ENCODE assay signal across 8 cellular contexts in the genomic region with DNA sequence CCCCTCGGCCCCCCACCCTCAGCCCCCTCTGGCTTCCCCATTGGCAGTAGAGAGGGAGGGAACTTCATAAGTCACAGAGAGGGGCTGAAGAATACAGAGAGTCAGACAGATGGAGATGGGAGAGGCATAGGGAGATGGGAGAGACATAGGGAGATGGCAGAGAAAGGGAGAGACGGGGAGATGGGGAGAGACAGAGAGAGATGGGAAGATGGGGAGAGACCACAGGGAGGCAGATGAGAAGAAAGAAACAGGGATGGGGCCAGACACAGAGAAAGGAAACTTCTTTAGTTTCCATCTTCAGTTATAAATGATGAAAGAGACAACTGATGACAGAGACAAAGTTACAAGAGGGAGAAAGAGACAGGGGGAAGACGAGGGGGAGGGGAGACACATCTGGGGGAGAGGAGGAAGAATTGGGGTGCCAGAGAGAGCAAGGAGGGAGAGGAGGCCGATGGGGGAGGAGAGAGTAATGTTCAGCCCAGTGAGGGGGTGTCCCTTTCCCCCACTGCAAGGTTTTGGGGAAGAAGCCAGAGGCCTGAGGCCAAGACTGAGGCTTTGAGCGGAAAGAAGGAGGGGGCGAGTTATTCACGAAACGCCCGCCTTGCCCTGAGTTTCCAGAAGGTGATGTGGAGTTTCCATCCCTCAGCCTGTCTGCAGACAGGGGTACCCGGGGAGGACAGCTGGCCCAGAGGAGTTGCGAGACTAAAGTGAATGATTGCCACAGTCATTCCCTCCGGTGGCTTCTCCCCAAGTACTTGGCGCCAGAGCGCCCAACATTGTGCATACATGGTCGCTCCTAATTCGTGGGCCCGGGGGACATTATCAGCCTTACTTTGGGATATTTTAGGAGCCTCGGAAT. TPM values are rescaled to one million over a fixed set of nuclear protein-coding genes. Genes with fewer than 3 reads are reported as not detected.
A peak's percentile ranks its signal among the peaks of the same experiment; 100 is the strongest.
DNase-seq lines count a peak whose midpoint lies in the region; ATAC-seq and TF ChIP-seq lines count a peak whose summit lies in the region.

No MANE protein-coding gene starts in this region.

- H3K9me2 ChIP-seq in GM23338 (ENCODE audit: insufficient read depth) = no peaks in the 10 kb centered on the region
- no peaks in the 10 kb centered on the region for H3K9me2 ChIP-seq in OCI-LY7 (ENCODE audit: insufficient read depth, low read length)

- H3K4me1 ChIP-seq in ACC112 (ENCODE audit: control insufficient read depth, insufficient read depth, low read length, unreplicated experiment) = peaks cover 11% of the 10 kb centered on the region
- H3K4me1 ChIP-seq in GM23338 (ENCODE audit: insufficient read depth) = peaks cover 7% of the 10 kb centered on the region; the same call in 1 of the 2 replicates
- peaks cover 62% of the 10 kb centered on the region for H3K4me1 ChIP-seq in OCI-LY7 (ENCODE audit: insufficient read depth, low read length, poor library complexity, severe bottlenecking)
- peaks cover 12% of the 10 kb centered on the region for H3K4me1 ChIP-seq in neuron (ENCODE audit: insufficient read depth, low read length)
- peaks cover 15 to 32% (median 22%) of the 10 kb centered on the region in 4 donors for H3K4me1 ChIP-seq in upper lobe of left lung

- H3K4me3 ChIP-seq in ACC112 (ENCODE audit: low read depth, low read length) (peak overlapping the region; percentile 36; the same call in 1 of the 2 replicates), GM23338 (no peak overlapping the region), OCI-LY7 (ENCODE audit: low read depth, low read length, poor library complexity, severe bottlenecking) (peak overlapping the region; percentile 99), neuron (ENCODE audit: low read length) (peak overlapping the region; percentile 84), upper lobe of left lung (peak overlapping the region in 3 of 4 donors; percentile 68 to 80 (median 75))

- H2AFZ ChIP-seq in ACC112 (ENCODE audit: low read length, unreplicated experiment) (no peak overlapping the region), GM23338 (peak overlapping the region; percentile 77; the same call in 1 of the 2 replicates), OCI-LY7 (ENCODE audit: low read length) (peak overlapping the region; percentile 85; the same call in 1 of the 2 replicates), neuron (ENCODE audit: low read depth, low read length) (peak overlapping the region; percentile 31)

- H3K4me2 ChIP-seq in GM23338 (no peak overlapping the region), OCI-LY7 (ENCODE audit: low read length) (peak overlapping the region; percentile 73)

- H3F3A ChIP-seq in GM23338 (replicated peaks; ENCODE audit: low read depth) = peaks cover 26% of the 10 kb centered on the region; the same call in 1 of the 2 replicates

- no peak for TF ChIP-seq POLR2A in upper lobe of left lung (IDR thresholded peaks at IDR 0.05)

- H3K9me3 ChIP-seq in OCI-LY7 (ENCODE audit: low read length) = no peaks in the 10 kb centered on the region
- no peaks in the 10 kb centered on the region for H3K9me3 ChIP-seq in neuron (ENCODE audit: low read length)
- no peaks in the 10 kb centered on the region for H3K9me3 ChIP-seq in upper lobe of left lung

- TF ChIP-seq EP300 in upper lobe of left lung (IDR thresholded peaks at IDR 0.05) = no peak

- H3K9me3 Mint-ChIP-seq in GM23338 = no peaks in the 10 kb centered on the region

- H3K4me3 Mint-ChIP-seq in GM23338 = peak overlapping the region; percentile 96

- no peak for DNase-seq in GM23338 (ENCODE audit: low spot score)
- peak; percentile 49 for DNase-seq in OCI-LY7 (ENCODE audit: low spot score)
- no peak for DNase-seq in upper lobe of left lung
- no peak for DNase-seq in iPS-NIHi11 (ENCODE audit: low spot score)
- DNase-seq in central memory CD4-positive, alpha-beta T cell = no peak

- ATAC-seq in GM23338 (no peak), upper lobe of left lung (ENCODE audit: low FRiP score in 2 of 2) (no peak)

- TF ChIP-seq CTCF in GM23338 (conservative IDR thresholded peaks at IDR 0.05; ENCODE audit: low read depth in 2 of 2) (no peak), OCI-LY7 (conservative IDR thresholded peaks at IDR 0.05; ENCODE audit: low read length) (no peak), upper lobe of left lung (IDR thresholded peaks at IDR 0.05) (no peak)

- intact Hi-C loops in OCI-LY7 (cut with micrococcal nuclease; ENCODE audit: unreplicated experiment) = loop anchor here (10.0 kb wide), 2 partner anchors 129 to 299 kb away; a partner anchor contains a TSS

- 43 to 45% methylated on average over 18 of the region's 18 CpGs for WGBS in upper lobe of left lung, 2 donors

- peak overlapping the region; percentile 74; the same call in 1 of the 2 replicates for H3K27ac Mint-ChIP-seq in GM23338

- H3K36me3 ChIP-seq in ACC112 (ENCODE audit: insufficient read depth, low read length) = no peaks in the 10 kb centered on the region; the same call in 1 of the 2 replicates
- peaks cover 25% of the 10 kb centered on the region for H3K36me3 ChIP-seq in GM23338 (ENCODE audit: insufficient read depth)
- peaks cover 40% of the 10 kb centered on the region for H3K36me3 ChIP-seq in OCI-LY7 (ENCODE audit: insufficient read depth, low read length)
- H3K36me3 ChIP-seq in neuron (ENCODE audit: insufficient read depth, low read length) = peaks cover 26% of the 10 kb centered on the region
- H3K36me3 ChIP-seq in upper lobe of left lung = peaks cover 13 to 33% (median 30%) of the 10 kb centered on the region in 4 donors

- CTCF ChIA-PET in OCI-LY7 (lab: Charles Lee; ENCODE audit: unreplicated experiment) = no interaction called here

- POLR2A ChIA-PET in OCI-LY7 (lab: Charles Lee) = interaction anchor here (2.1 kb wide), 1 partner anchor 9 kb away, joined by 9 read pairs; no protein-coding TSS in a partner anchor

- H4K20me1 ChIP-seq in GM23338 (replicated peaks; ENCODE audit: insufficient read depth) (0 out of 2 replicates have a peak, but pooled peaks cover 7% of the 10 kb centered on the region), OCI-LY7 (ENCODE audit: insufficient read depth, low read length) (no peaks in the 10 kb centered on the region)

- H3K27me3 ChIP-seq in ACC112 (ENCODE audit: insufficient read depth, low read length) (no peaks in the 10 kb centered on the region), GM23338 (ENCODE audit: insufficient read depth) (no peaks in the 10 kb centered on the region), neuron (ENCODE audit: insufficient read depth, low read length) (no peaks in the 10 kb centered on the region), upper lobe of left lung (no peaks in the 10 kb centered on the region)

- H3K27me3 Mint-ChIP-seq in GM23338 (ENCODE audit: insufficient read depth, low read depth, poor library complexity) = peaks cover 17% of the 10 kb centered on the region

- peaks cover 40% of the 10 kb centered on the region for H3K36me3 Mint-ChIP-seq in GM23338 (ENCODE audit: low read depth)

- H3K79me2 ChIP-seq in ACC112 (ENCODE audit: control insufficient read depth, insufficient read depth, low read length, unreplicated experiment) (peaks cover 28% of the 10 kb centered on the region), GM23338 (replicated peaks; ENCODE audit: insufficient read depth) (peaks cover 24% of the 10 kb centered on the region), OCI-LY7 (ENCODE audit: insufficient read depth, low read depth, low read length) (peaks cover 32% of the 10 kb centered on the region)

- no peak overlapping the region for H3K27ac ChIP-seq in ACC112 (ENCODE audit: low read depth, low read length)
- H3K27ac ChIP-seq in GM23338 (ENCODE audit: low read depth) = no peak overlapping the region
- peak overlapping the region; percentile 84 for H3K27ac ChIP-seq in OCI-LY7 (ENCODE audit: low read depth, low read length, poor library complexity, severe bottlenecking)
- peak overlapping the region; percentile 15 for H3K27ac ChIP-seq in angular gyrus (ENCODE audit: low read depth, low read length)
- peak overlapping the region; percentile 63 to 79 (median 72) for H3K27ac ChIP-seq in upper lobe of left lung

- peaks cover 7% of the 10 kb centered on the region for H3K4me1 Mint-ChIP-seq in GM23338

- BruUV-seq in OCI-LY7 (replicated peaks; lab: Mats Ljungman, UMichigan) = no TSS peak

TF ChIP-seq in GM23338, 12 proteins besides CTCF, POLR2A, EP300 and RAD21 (continues in another document):
- TF ChIP-seq EZH2 (IDR thresholded peaks at IDR 0.05; ENCODE audit: low read depth, unreplicated experiment) = no peak

RNA-seq across cellular contexts. Expression of a gene that starts 0.7 kb away (rescaled TPM):
- total RNA-seq in GM23338 (2014; rRNA removed; shearing (Covaris generic)) = 56.5 and 71.8 TPM in 2 replicates
- 76.9 and 81.9 TPM in 2 replicates for polyA plus RNA-seq in GM23338 (2016; fragmentation: Nextera tagmentation; extraction: Ambion mirVana)
- total RNA-seq in OCI-LY7 (2014; rRNA removed; shearing (Covaris generic)) = 77.1 and 85.8 TPM in 2 replicates
- 88.3 and 116 TPM in 2 replicates for total RNA-seq in OCI-LY7 (2022)
- total RNA-seq in upper lobe of left lung = 10 to 100 TPM; 18.3 to 46.8 (median 37.8) TPM

RNA-seq across cellular contexts. Expression of a gene that starts 3.0 kb away (rescaled TPM):
- not detected in 2 replicates for total RNA-seq in GM23338 (2014; rRNA removed; shearing (Covaris generic))
- polyA plus RNA-seq in GM23338 (2016; fragmentation: Nextera tagmentation; extraction: Ambion mirVana) = 0.17 TPM in 1 of 2 replicates, not detected in the other
- total RNA-seq in OCI-LY7 (2014; rRNA removed; shearing (Covaris generic)) = 7.3 and 8.4 TPM in 2 replicates
- total RNA-seq in OCI-LY7 (2022) (8.3 and 10.1 TPM in 2 replicates), upper lobe of left lung (1 to 10 TPM in 2 of 6 donors, under 1 TPM in 2, not detected in 2; 0.17 to 2.0 (median 1.4) TPM)

RNA-seq across cellular contexts. Expression of a gene that starts 6.0 kb away (rescaled TPM):
- 1.2 and 4.0 TPM in 2 replicates for total RNA-seq in GM23338 (2014; rRNA removed; shearing (Covaris generic))
- polyA plus RNA-seq in GM23338 (2016; fragmentation: Nextera tagmentation; extraction: Ambion mirVana) = 3.4 and 4.3 TPM in 2 replicates
- 8.8 and 11.9 TPM in 2 replicates for total RNA-seq in OCI-LY7 (2014; rRNA removed; shearing (Covaris generic))
- total RNA-seq in OCI-LY7 (2022) (31.1 and 43.3 TPM in 2 replicates), upper lobe of left lung (10 to 100 TPM in 5 of 6 donors, 1 to 10 TPM in 1; 5.4 to 36.7 (median 15.3) TPM)

RNA-seq across cellular contexts. Expression of a gene that starts 14.2 kb away (rescaled TPM):
- 299 and 328 TPM in 2 replicates for total RNA-seq in GM23338 (2014; rRNA removed; shearing (Covaris generic))
- polyA plus RNA-seq in GM23338 (2016; fragmentation: Nextera tagmentation; extraction: Ambion mirVana) = 238 and 244 TPM in 2 replicates
- 255 and 287 TPM in 2 replicates for total RNA-seq in OCI-LY7 (2014; rRNA removed; shearing (Covaris generic))
- 256 TPM in 2 replicates for total RNA-seq in OCI-LY7 (2022)
- total RNA-seq in upper lobe of left lung = 100 to 1,000 TPM; 133 to 246 (median 213) TPM

RNA-seq across cellular contexts. Expression of a gene that starts 19.4 kb away (rescaled TPM):
- total RNA-seq in GM23338 (2014; rRNA removed; shearing (Covaris generic)) = 21.9 and 31.7 TPM in 2 replicates
- 32.1 and 33.6 TPM in 2 replicates for polyA plus RNA-seq in GM23338 (2016; fragmentation: Nextera tagmentation; extraction: Ambion mirVana)
- total RNA-seq in OCI-LY7 (2014; rRNA removed; shearing (Covaris generic)) = 21.9 and 32.9 TPM in 2 replicates
- total RNA-seq in OCI-LY7 (2022) = 28.5 and 30.9 TPM in 2 replicates
- 10 to 100 TPM; 28.9 to 95.3 (median 39.0) TPM for total RNA-seq in upper lobe of left lung

Comparison
In these comparisons a context has a peak if more than half of its experiments do, and no peak if none do; other contexts are left out.
1. H3K27ac ChIP-seq: peak in OCI-LY7 (single experiment), angular gyrus (single experiment) and upper lobe of left lung (4 of 4); none in ACC112 (single experiment) and GM23338 (single experiment).